10 cellular contexts compared by ENCODE assay signal in genomic region chr11:130413383-130414106, GRCh38. TPM values are rescaled to one million over a fixed set of nuclear protein-coding genes. Genes with fewer than 3 reads are reported as not detected.
DNase-seq lines count a peak whose midpoint lies in the region; ATAC-seq, FAIRE-seq and TF ChIP-seq lines count a peak whose summit lies in the region.
"Had no signal": no experiment of that assay in that cellular context is flagged by ENCODE, and none has a peak within 500 bp of the region (broad histone marks: within the 10 kb centered on the region; RNA-seq: fewer than 3 reads in every experiment).

No MANE protein-coding gene starts in this region.

- no peak overlapping the region for H3K4me2 ChIP-seq in HepG2 (ENCODE audit: low read depth, low read length)
- H3K4me2 ChIP-seq: PC-9 had no signal

- 88 to 92% methylated on average over 16 of the region's 16 CpGs for WGBS in lung, 2 donors
- WGBS in body of pancreas, 2 donors: 73 to 78% methylated on average over 16 of the region's 16 CpGs
- 18% methylated on average over 12 of the region's 16 CpGs for WGBS in HepG2 (ENCODE audit: low lambda C conversion rate)

- no peak overlapping the region for H2AFZ ChIP-seq in ACC112 (ENCODE audit: low read length, unreplicated experiment)
- no peak overlapping the region for H2AFZ ChIP-seq in HepG2 (ENCODE audit: low read length)
- H2AFZ ChIP-seq: PC-9 had no signal

- CTCF ChIA-PET in HepG2 (lab: Yijun Ruan, JAX; ENCODE audit: low intra/inter-chr PET ratio, low total read pairs): no interaction called here

- H3K36me3 ChIP-seq in ACC112 (ENCODE audit: insufficient read depth, low read length) (no peaks in the 10 kb centered on the region), ascending aorta (no peaks in the 10 kb centered on the region), lung (ENCODE audit: control insufficient read depth in 2 of 2, insufficient read depth in 2 of 2, low read length in 2 of 2) (no peaks in the 10 kb centered on the region), body of pancreas (replicated peaks in 1 of 2; ENCODE audit: insufficient read depth in 1 of 2, low read depth in 2 of 2) (no peaks in the 10 kb centered on the region), HepG2 (replicated peaks in 1 of 2; ENCODE audit: control insufficient read depth in 1 of 2, insufficient read depth in 2 of 2, low read length in 2 of 2) (no peaks in the 10 kb centered on the region)

- intact Hi-C loops in ascending aorta (cut with DNase I): no loop called here
- intact Hi-C loops in body of pancreas (cut with DNase I): no loop called here
- intact Hi-C loops in HepG2 (cut with micrococcal nuclease; ENCODE audit: unreplicated experiment): no loop called here

- H3K4me1 ChIP-seq in ACC112 (ENCODE audit: control insufficient read depth, insufficient read depth, low read length, unreplicated experiment): peaks cover 8% of the 10 kb centered on the region
- H3K4me1 ChIP-seq in ascending aorta: peaks cover 9 to 18% of the 10 kb centered on the region in 2 donors
- H3K4me1 ChIP-seq in lung (ENCODE audit: control insufficient read depth in 2 of 2, insufficient read depth in 2 of 2, low read length in 2 of 2): peaks cover 0 to 3% of the 10 kb centered on the region in 2 donors
- no peaks in the 10 kb centered on the region for H3K4me1 ChIP-seq in body of pancreas
- H3K4me1 ChIP-seq in HepG2 (ENCODE audit: insufficient read depth, low read length): no peaks in the 10 kb centered on the region

- H3K27me3 ChIP-seq in ACC112 (ENCODE audit: insufficient read depth, low read length) (peaks cover 3% of the 10 kb centered on the region; the same call in 1 of the 2 replicates), ascending aorta (no peaks in the 10 kb centered on the region), lung (ENCODE audit: control insufficient read depth, insufficient read depth) (no peaks in the 10 kb centered on the region), body of pancreas (no peaks in the 10 kb centered on the region), HepG2 (ENCODE audit: control insufficient read depth in 1 of 2, insufficient read depth in 2 of 2, low read length in 2 of 2) (peaks cover 9 to 82% of the 10 kb centered on the region in 2 experiments; a peak in 3 of 5 replicates)

- no peak overlapping the region for H3K4me3 ChIP-seq in ACC112 (ENCODE audit: low read depth, low read length)
- H3K4me3 ChIP-seq in ascending aorta: no peak overlapping the region
- no peak overlapping the region for H3K4me3 ChIP-seq in lung
- H3K4me3 ChIP-seq in body of pancreas: no peak overlapping the region
- no peak overlapping the region for H3K4me3 ChIP-seq in HepG2 (replicated peaks in 1 of 3; ENCODE audit: insufficient read depth in 1 of 3, low read depth in 2 of 3, low read length in 3 of 3)
- H3K4me3 ChIP-seq: PC-9 had no signal

- no peak for TF ChIP-seq RAD21 in HepG2 (CRISPR knock-in tag; IDR thresholded peaks at IDR 0.05)

- DNase-seq in H54 (ENCODE audit: insufficient read length, low spot score) (peak; percentile 88), ascending aorta (ENCODE audit: low spot score in 2 of 2) (peak in 1 of 2 donors; percentile 82), lung (ENCODE audit: low spot score) (no peak), body of pancreas (no peak), HepG2 (ENCODE audit: low spot score) (no peak)
- DNase-seq: activated CD4-positive, CD25-positive, alpha-beta regulatory T cell treated with anti-CD3 and anti-CD28 coated beads, Interleukin-2, amount 50 U/mL, for 72 hours had no signal

- H3K9ac ChIP-seq in HepG2 (ENCODE audit: insufficient read depth, low read depth, low read length): no peak overlapping the region

- TF ChIP-seq EP300 in HepG2 (IDR thresholded peaks at IDR 0.05; ENCODE audit: low read depth in 2 of 2, low read length in 2 of 2) (no peak), HepG2 (CRISPR knock-in tag; IDR thresholded peaks at IDR 0.05; ENCODE audit: borderline replicate concordance) (no peak)

- H3K27ac ChIP-seq in ACC112 (ENCODE audit: low read depth, low read length): peak overlapping the region; percentile 12; the same call in 1 of the 2 replicates
- H3K27ac ChIP-seq in ascending aorta: peak overlapping the region; percentile 59 to 81
- H3K27ac ChIP-seq in lung (ENCODE audit: low read depth in 1 of 2, low read length in 1 of 2): peak overlapping the region in 1 of 2 donors; percentile 32
- no peak overlapping the region for H3K27ac ChIP-seq in body of pancreas
- no peak overlapping the region for H3K27ac ChIP-seq in HepG2 (ENCODE audit: extremely low read length, insufficient read depth, low read length)
- H3K27ac ChIP-seq: PC-9 had no signal

- peak; percentile 30 for ATAC-seq in lung (ENCODE audit: insufficient read depth, low FRiP score)
- ATAC-seq in HG03469 (IDR thresholded peaks at IDR 0.05; ENCODE audit: unreplicated experiment): no peak
- no peak for ATAC-seq in GM19324 (IDR thresholded peaks at IDR 0.05; ENCODE audit: low FRiP score, unreplicated experiment)
- no peak for ATAC-seq in body of pancreas
- no peak for ATAC-seq in HepG2

- TF ChIP-seq POLR2A in H54 (IDR thresholded peaks at IDR 0.05; ENCODE audit: low read depth, low read length): no peak
- TF ChIP-seq POLR2A in body of pancreas (IDR thresholded peaks at IDR 0.05): no peak
- TF ChIP-seq POLR2A in HepG2 (IDR thresholded peaks at IDR 0.05; ENCODE audit: insufficient read depth in 1 of 2, low read depth in 2 of 2, low read length in 2 of 2): no peak

- H3K9me3 ChIP-seq in ascending aorta: no peaks in the 10 kb centered on the region
- no peaks in the 10 kb centered on the region for H3K9me3 ChIP-seq in lung (ENCODE audit: control insufficient read depth in 2 of 2, insufficient read depth in 1 of 2, low read length in 1 of 2)
- no peaks in the 10 kb centered on the region for H3K9me3 ChIP-seq in body of pancreas
- no peaks in the 10 kb centered on the region for H3K9me3 ChIP-seq in HepG2 (ENCODE audit: low read length)

- in situ Hi-C loops in HepG2 (cut with HindIII; ENCODE audit: extremely low pct_ligation_motif_present, low pct_unique_long_range_greater_than_20kb): no loop called here

- POLR2A ChIA-PET in HepG2 (lab: Yijun Ruan, JAX): no interaction called here

- H3K79me2 ChIP-seq in ACC112 (ENCODE audit: control insufficient read depth, insufficient read depth, low read length, unreplicated experiment) (no peaks in the 10 kb centered on the region), HepG2 (ENCODE audit: insufficient read depth, low read length) (no peaks in the 10 kb centered on the region)

- no TSS peak for BruUV-seq in HepG2 (replicated peaks; lab: Mats Ljungman, UMichigan)

- FAIRE-seq in H54 (lab: Jason Lieb, UNC) (peak; percentile 27), HepG2 (lab: Jason Lieb, UNC) (no peak)

- H4K20me1 ChIP-seq in HepG2 (ENCODE audit: insufficient read depth, low read length): no peaks in the 10 kb centered on the region

- TF ChIP-seq CTCF in ascending aorta (IDR thresholded peaks at IDR 0.05): no peak
- no peak for TF ChIP-seq CTCF in lung (IDR thresholded peaks at IDR 0.05; ENCODE audit: control extremely low read depth, extremely low read depth)
- TF ChIP-seq CTCF in body of pancreas (IDR thresholded peaks at IDR 0.05): no peak
- no peak for TF ChIP-seq CTCF in HepG2 (CRISPR knock-in tag; IDR thresholded peaks at IDR 0.05)

RNA-seq across cellular contexts. Expression of gene ADAMTS8, which starts 14.9 kb away (rescaled TPM):
- total RNA-seq in ascending aorta (0.64 TPM), lung (10 to 100 TPM; 11.3 to 47.7 TPM), body of pancreas (under 1 TPM in 1 of 2 donors, not detected in 1; 0.66 TPM), HepG2 (2016; rRNA removed; fragmentation: Illumina TruSeq; extraction: Trizol) (not detected in 2 replicates)
- polyA plus RNA-seq in lung (10 to 100 TPM; 18.3 to 25.9 TPM), HepG2 (2011; rRNA removed) (not detected in 2 replicates)
- total RNA-seq in HepG2 (2016; cell fraction: cytosol; rRNA removed; fragmentation: Illumina TruSeq; extraction: Trizol; ENCODE audit: low read depth): not detected in 2 replicates
- total RNA-seq in HepG2 (2016; cell fraction: insoluble cytoplasmic fraction; rRNA removed; fragmentation: Illumina TruSeq; extraction: Trizol): not detected in 2 replicates
- not detected in 2 replicates for total RNA-seq in HepG2 (2016; cell fraction: membrane; rRNA removed; fragmentation: Illumina TruSeq; extraction: Trizol)
- not detected in 2 replicates for total RNA-seq in HepG2 (2016; cell fraction: nucleus; rRNA removed; fragmentation: Illumina TruSeq; extraction: Trizol)
- polyA plus RNA-seq in HepG2 (2011; cell fraction: cytosol; rRNA removed): not detected in 2 replicates
- polyA plus RNA-seq in HepG2 (2011; cell fraction: nucleus; rRNA removed): not detected in 2 replicates
- polyA plus RNA-seq in HepG2 (2012): not detected in 2 replicates
- not detected in 2 replicates for polyA plus RNA-seq in HepG2 (2016; cell fraction: cytosol; fragmentation: Illumina TruSeq; extraction: Trizol; ENCODE audit: low read depth)
- polyA plus RNA-seq in HepG2 (2016; cell fraction: insoluble cytoplasmic fraction; fragmentation: Illumina TruSeq; extraction: Trizol; ENCODE audit: low read depth): not detected in 2 replicates
- not detected in 2 replicates for polyA plus RNA-seq in HepG2 (2016; cell fraction: membrane; fragmentation: Illumina TruSeq; extraction: Trizol; ENCODE audit: low read depth)
- polyA plus RNA-seq in HepG2 (2016; cell fraction: nucleus; fragmentation: Illumina TruSeq; extraction: Trizol; ENCODE audit: insufficient read depth, low read depth): not detected in 2 replicates
- polyA minus RNA-seq in HepG2 (2011; rRNA and poly(A)+ RNA removed; ENCODE audit: low replicate concordance): not detected in 2 replicates
- polyA minus RNA-seq in HepG2 (2011; cell fraction: cytosol; rRNA and poly(A)+ RNA removed): not detected in 2 replicates
- not detected in 2 replicates for polyA minus RNA-seq in HepG2 (2011; cell fraction: nucleus; rRNA and poly(A)+ RNA removed)
- total RNA-seq: PC-9 had no signal

RNA-seq across cellular contexts. Expression of gene ADAMTS15, which starts 34.9 kb away (rescaled TPM):
- total RNA-seq in ascending aorta (20.4 TPM), lung (10 to 100 TPM; 17.6 to 22.9 TPM), body of pancreas (1 to 10 TPM in 1 of 2 donors, under 1 TPM in 1; 0.52 to 5.3 TPM), HepG2 (2016; rRNA removed; fragmentation: Illumina TruSeq; extraction: Trizol) (0.02 TPM in 1 of 2 replicates, not detected in the other)
- polyA plus RNA-seq in lung (1 to 10 TPM; 4.4 to 9.0 TPM), HepG2 (2011; rRNA removed) (0.01 TPM in 1 of 2 replicates, not detected in the other)
- total RNA-seq in HepG2 (2016; cell fraction: cytosol; rRNA removed; fragmentation: Illumina TruSeq; extraction: Trizol; ENCODE audit: low read depth): not detected in 2 replicates
- total RNA-seq in HepG2 (2016; cell fraction: insoluble cytoplasmic fraction; rRNA removed; fragmentation: Illumina TruSeq; extraction: Trizol): not detected in 2 replicates
- total RNA-seq in HepG2 (2016; cell fraction: membrane; rRNA removed; fragmentation: Illumina TruSeq; extraction: Trizol): not detected in 2 replicates
- total RNA-seq in HepG2 (2016; cell fraction: nucleus; rRNA removed; fragmentation: Illumina TruSeq; extraction: Trizol): not detected in 2 replicates
- polyA plus RNA-seq in HepG2 (2011; cell fraction: cytosol; rRNA removed): not detected in 2 replicates
- not detected in 2 replicates for polyA plus RNA-seq in HepG2 (2011; cell fraction: nucleus; rRNA removed)
- not detected in 2 replicates for polyA plus RNA-seq in HepG2 (2012)
- polyA plus RNA-seq in HepG2 (2016; cell fraction: cytosol; fragmentation: Illumina TruSeq; extraction: Trizol; ENCODE audit: low read depth): not detected in 2 replicates
- polyA plus RNA-seq in HepG2 (2016; cell fraction: insoluble cytoplasmic fraction; fragmentation: Illumina TruSeq; extraction: Trizol; ENCODE audit: low read depth): not detected in 2 replicates
- polyA plus RNA-seq in HepG2 (2016; cell fraction: membrane; fragmentation: Illumina TruSeq; extraction: Trizol; ENCODE audit: low read depth): not detected in 2 replicates
- not detected in 2 replicates for polyA plus RNA-seq in HepG2 (2016; cell fraction: nucleus; fragmentation: Illumina TruSeq; extraction: Trizol; ENCODE audit: insufficient read depth, low read depth)
- 0.63 TPM in 1 of 2 replicates, not detected in the other for polyA minus RNA-seq in HepG2 (2011; rRNA and poly(A)+ RNA removed; ENCODE audit: low replicate concordance)
- polyA minus RNA-seq in HepG2 (2011; cell fraction: cytosol; rRNA and poly(A)+ RNA removed): not detected in 2 replicates
- not detected in 2 replicates for polyA minus RNA-seq in HepG2 (2011; cell fraction: nucleus; rRNA and poly(A)+ RNA removed)

Comparison
In these comparisons a context has a peak if more than half of its experiments do, and no peak if none do; other contexts are left out.
1. H3K27ac ChIP-seq: peak in ACC112 (single experiment) and ascending aorta (2 of 2); none in body of pancreas (0 of 4) and HepG2 (single experiment).